Comparison of ENCODE assay signal across 1 cellular context in genomic region chr19:16293133-16294085, GRCh38.
TF ChIP-seq lines count a peak whose summit lies in the region.

No MANE protein-coding gene starts in this region.

TF ChIP-seq in A549, 52 proteins besides CTCF, POLR2A, EP300 and RAD21 (continued from another document):
- TF ChIP-seq CBX2 (IDR thresholded peaks at IDR 0.05; ENCODE audit: borderline replicate concordance, low read depth) (no peak), SMC3 (IDR thresholded peaks at IDR 0.05) (no peak; the same call in 2 of the 3 replicates)
